1 cellular context compared by ENCODE assay signal in genomic region chr4:143335979-143336827, GRCh38.
TF ChIP-seq lines count a peak whose summit lies in the region.

No MANE protein-coding gene starts in this region.

TF ChIP-seq in HepG2, 621 proteins besides CTCF, POLR2A, EP300 and RAD21 (continued from another document and continues in another):
- peak; percentile 82 for TF ChIP-seq ZNF441 (CRISPR knock-in tag; IDR thresholded peaks at IDR 0.05; ENCODE audit: borderline replicate concordance)
- no peak for TF ChIP-seq ATF1 (CRISPR knock-in tag; IDR thresholded peaks at IDR 0.05)
- TF ChIP-seq ZNF207 (IDR thresholded peaks at IDR 0.05; ENCODE audit: borderline replicate concordance): no peak
- 0 out of 4 replicates have a peak, but pooled peaks of 1 of the 2 experiments have one; percentile 27 for TF ChIP-seq ATF4 (CRISPR knock-in tag; IDR thresholded peaks at IDR 0.05)
- TF ChIP-seq KDM1A (CRISPR knock-in tag; IDR thresholded peaks at IDR 0.05): no peak
- TF ChIP-seq HNF1B (CRISPR knock-in tag; IDR thresholded peaks at IDR 0.05): peak; percentile 68; the same call in 1 of the 2 replicates
- TF ChIP-seq ZNF274 (CRISPR knock-in tag; IDR thresholded peaks at IDR 0.05): peak; percentile 9; the same call in 1 of the 2 replicates
- peak; percentile 44 for TF ChIP-seq DMAP1 (CRISPR knock-in tag; IDR thresholded peaks at IDR 0.05)
- TF ChIP-seq ZNF513 (CRISPR knock-in tag; conservative IDR thresholded peaks at IDR 0.05): no peak
- TF ChIP-seq IRF2 (CRISPR knock-in tag; IDR thresholded peaks at IDR 0.05): peak; percentile 78
- TF ChIP-seq ZNF547 (CRISPR knock-in tag; IDR thresholded peaks at IDR 0.05): no peak
- TF ChIP-seq ZNF564 (CRISPR knock-in tag; IDR thresholded peaks at IDR 0.05): peak; percentile 23; the same call in 1 of the 2 replicates
- TF ChIP-seq, protein P1, sequence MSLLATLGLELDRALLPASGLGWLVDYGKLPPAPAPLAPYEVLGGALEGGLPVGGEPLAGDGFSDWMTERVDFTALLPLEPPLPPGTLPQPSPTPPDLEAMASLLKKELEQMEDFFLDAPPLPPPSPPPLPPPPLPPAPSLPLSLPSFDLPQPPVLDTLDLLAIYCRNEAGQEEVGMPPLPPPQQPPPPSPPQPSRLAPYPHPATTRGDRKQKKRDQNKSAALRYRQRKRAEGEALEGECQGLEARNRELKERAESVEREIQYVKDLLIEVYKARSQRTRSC (CRISPR knock-in tag; IDR thresholded peaks at IDR 0.05; ENCODE audit: low read depth): no peak
- TF ChIP-seq MLLT10 (CRISPR knock-in tag; IDR thresholded peaks at IDR 0.05): no peak
- TF ChIP-seq ZNF768 (CRISPR knock-in tag; IDR thresholded peaks at IDR 0.05): no peak
- peak; percentile 22; the same call in 1 of the 2 replicates for TF ChIP-seq ZNF460 (CRISPR knock-in tag; IDR thresholded peaks at IDR 0.05; ENCODE audit: borderline replicate concordance)
- peak; percentile 6; the same call in 1 of the 2 replicates for TF ChIP-seq TFDP1 (CRISPR knock-in tag; IDR thresholded peaks at IDR 0.05; ENCODE audit: borderline replicate concordance)
- 0 out of 2 replicates have a peak, but pooled peaks have one; percentile 10 for TF ChIP-seq ZBTB25 (CRISPR knock-in tag; IDR thresholded peaks at IDR 0.05)
- TF ChIP-seq, protein P2, sequence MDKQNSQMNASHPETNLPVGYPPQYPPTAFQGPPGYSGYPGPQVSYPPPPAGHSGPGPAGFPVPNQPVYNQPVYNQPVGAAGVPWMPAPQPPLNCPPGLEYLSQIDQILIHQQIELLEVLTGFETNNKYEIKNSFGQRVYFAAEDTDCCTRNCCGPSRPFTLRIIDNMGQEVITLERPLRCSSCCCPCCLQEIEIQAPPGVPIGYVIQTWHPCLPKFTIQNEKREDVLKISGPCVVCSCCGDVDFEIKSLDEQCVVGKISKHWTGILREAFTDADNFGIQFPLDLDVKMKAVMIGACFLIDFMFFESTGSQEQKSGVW (CRISPR knock-in tag; IDR thresholded peaks at IDR 0.05; ENCODE audit: borderline replicate concordance): no peak
- no peak for TF ChIP-seq NCOR1 (IDR thresholded peaks at IDR 0.05; ENCODE audit: borderline replicate concordance, low read length)
- TF ChIP-seq, protein P3, sequence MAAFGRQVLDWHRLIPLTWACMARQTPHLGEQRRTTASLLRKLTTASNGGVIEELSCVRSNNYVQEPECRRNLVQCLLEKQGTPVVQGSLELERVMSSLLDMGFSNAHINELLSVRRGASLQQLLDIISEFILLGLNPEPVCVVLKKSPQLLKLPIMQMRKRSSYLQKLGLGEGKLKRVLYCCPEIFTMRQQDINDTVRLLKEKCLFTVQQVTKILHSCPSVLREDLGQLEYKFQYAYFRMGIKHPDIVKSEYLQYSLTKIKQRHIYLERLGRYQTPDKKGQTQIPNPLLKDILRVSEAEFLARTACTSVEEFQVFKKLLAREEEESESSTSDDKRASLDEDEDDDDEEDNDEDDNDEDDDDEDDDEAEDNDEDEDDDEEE (CRISPR knock-in tag; IDR thresholded peaks at IDR 0.05): peak; percentile 74; the same call in 1 of the 2 replicates
- peak; percentile 28; the same call in 1 of the 2 replicates for TF ChIP-seq ZNF777 (CRISPR knock-in tag; IDR thresholded peaks at IDR 0.05)
- TF ChIP-seq PHF5A (CRISPR knock-in tag; IDR thresholded peaks at IDR 0.05; ENCODE audit: low read depth, unreplicated experiment): no peak
- TF ChIP-seq KDM3A (CRISPR knock-in tag; IDR thresholded peaks at IDR 0.05; ENCODE audit: low read depth): peak; percentile 11; the same call in 1 of the 2 replicates
- TF ChIP-seq, protein P4, sequence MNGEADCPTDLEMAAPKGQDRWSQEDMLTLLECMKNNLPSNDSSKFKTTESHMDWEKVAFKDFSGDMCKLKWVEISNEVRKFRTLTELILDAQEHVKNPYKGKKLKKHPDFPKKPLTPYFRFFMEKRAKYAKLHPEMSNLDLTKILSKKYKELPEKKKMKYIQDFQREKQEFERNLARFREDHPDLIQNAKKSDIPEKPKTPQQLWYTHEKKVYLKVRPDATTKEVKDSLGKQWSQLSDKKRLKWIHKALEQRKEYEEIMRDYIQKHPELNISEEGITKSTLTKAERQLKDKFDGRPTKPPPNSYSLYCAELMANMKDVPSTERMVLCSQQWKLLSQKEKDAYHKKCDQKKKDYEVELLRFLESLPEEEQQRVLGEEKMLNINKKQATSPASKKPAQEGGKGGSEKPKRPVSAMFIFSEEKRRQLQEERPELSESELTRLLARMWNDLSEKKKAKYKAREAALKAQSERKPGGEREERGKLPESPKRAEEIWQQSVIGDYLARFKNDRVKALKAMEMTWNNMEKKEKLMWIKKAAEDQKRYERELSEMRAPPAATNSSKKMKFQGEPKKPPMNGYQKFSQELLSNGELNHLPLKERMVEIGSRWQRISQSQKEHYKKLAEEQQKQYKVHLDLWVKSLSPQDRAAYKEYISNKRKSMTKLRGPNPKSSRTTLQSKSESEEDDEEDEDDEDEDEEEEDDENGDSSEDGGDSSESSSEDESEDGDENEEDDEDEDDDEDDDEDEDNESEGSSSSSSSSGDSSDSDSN (CRISPR knock-in tag; IDR thresholded peaks at IDR 0.05): peak; percentile 84; the same call in 1 of the 2 replicates
- TF ChIP-seq RXRA (CRISPR knock-in tag; IDR thresholded peaks at IDR 0.05): peak; percentile 67
- no peak for TF ChIP-seq SOX6 (IDR thresholded peaks at IDR 0.05)
- peak; percentile 31; the same call in 1 of the 2 replicates for TF ChIP-seq SOX6 (CRISPR knock-in tag; IDR thresholded peaks at IDR 0.05)
- no peak for TF ChIP-seq NBN (conservative IDR thresholded peaks at IDR 0.05)
- no peak for TF ChIP-seq RCOR2 (CRISPR knock-in tag; IDR thresholded peaks at IDR 0.05)
- TF ChIP-seq TFAP4 (IDR thresholded peaks at IDR 0.05; ENCODE audit: borderline replicate concordance, low read depth): no peak
- TF ChIP-seq, protein P5, sequence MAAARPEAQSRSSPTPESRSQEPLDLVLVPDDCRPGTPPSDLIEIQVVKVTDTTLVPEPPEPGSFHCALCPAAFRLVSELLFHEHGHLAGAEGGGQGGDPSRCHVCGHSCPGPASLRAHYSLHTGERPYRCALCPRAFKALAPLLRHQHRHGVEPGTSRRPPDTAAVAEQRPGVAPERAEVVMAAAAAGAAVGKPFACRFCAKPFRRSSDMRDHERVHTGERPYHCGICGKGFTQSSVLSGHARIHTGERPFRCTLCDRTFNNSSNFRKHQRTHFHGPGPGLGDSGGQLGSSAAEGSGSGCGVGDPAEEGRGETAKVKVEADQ (CRISPR knock-in tag; IDR thresholded peaks at IDR 0.05; ENCODE audit: borderline replicate concordance): no peak
- TF ChIP-seq ZNF546 (CRISPR knock-in tag; conservative IDR thresholded peaks at IDR 0.05): peak; percentile 9; the same call in 1 of the 2 replicates
- TF ChIP-seq HCFC1 (IDR thresholded peaks at IDR 0.05; ENCODE audit: low read depth, low read length): peak; percentile 71; the same call in 1 of the 2 replicates
- TF ChIP-seq ZNF362 (CRISPR knock-in tag; IDR thresholded peaks at IDR 0.05; ENCODE audit: borderline replicate concordance): no peak
- TF ChIP-seq, protein P6, sequence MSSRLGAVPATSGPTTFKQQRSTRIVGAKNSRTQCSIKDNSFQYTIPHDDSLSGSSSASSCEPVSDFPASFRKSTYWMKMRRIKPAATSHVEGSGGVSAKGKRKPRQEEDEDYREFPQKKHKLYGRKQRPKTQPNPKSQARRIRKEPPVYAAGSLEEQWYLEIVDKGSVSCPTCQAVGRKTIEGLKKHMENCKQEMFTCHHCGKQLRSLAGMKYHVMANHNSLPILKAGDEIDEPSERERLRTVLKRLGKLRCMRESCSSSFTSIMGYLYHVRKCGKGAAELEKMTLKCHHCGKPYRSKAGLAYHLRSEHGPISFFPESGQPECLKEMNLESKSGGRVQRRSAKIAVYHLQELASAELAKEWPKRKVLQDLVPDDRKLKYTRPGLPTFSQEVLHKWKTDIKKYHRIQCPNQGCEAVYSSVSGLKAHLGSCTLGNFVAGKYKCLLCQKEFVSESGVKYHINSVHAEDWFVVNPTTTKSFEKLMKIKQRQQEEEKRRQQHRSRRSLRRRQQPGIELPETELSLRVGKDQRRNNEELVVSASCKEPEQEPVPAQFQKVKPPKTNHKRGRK (CRISPR knock-in tag; IDR thresholded peaks at IDR 0.05): no peak
- TF ChIP-seq, protein P7, sequence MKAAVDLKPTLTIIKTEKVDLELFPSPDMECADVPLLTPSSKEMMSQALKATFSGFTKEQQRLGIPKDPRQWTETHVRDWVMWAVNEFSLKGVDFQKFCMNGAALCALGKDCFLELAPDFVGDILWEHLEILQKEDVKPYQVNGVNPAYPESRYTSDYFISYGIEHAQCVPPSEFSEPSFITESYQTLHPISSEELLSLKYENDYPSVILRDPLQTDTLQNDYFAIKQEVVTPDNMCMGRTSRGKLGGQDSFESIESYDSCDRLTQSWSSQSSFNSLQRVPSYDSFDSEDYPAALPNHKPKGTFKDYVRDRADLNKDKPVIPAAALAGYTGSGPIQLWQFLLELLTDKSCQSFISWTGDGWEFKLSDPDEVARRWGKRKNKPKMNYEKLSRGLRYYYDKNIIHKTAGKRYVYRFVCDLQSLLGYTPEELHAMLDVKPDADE (CRISPR knock-in tag; IDR thresholded peaks at IDR 0.05): 0 out of 2 replicates have a peak, but pooled peaks have one; percentile 19
- TF ChIP-seq, protein P8, sequence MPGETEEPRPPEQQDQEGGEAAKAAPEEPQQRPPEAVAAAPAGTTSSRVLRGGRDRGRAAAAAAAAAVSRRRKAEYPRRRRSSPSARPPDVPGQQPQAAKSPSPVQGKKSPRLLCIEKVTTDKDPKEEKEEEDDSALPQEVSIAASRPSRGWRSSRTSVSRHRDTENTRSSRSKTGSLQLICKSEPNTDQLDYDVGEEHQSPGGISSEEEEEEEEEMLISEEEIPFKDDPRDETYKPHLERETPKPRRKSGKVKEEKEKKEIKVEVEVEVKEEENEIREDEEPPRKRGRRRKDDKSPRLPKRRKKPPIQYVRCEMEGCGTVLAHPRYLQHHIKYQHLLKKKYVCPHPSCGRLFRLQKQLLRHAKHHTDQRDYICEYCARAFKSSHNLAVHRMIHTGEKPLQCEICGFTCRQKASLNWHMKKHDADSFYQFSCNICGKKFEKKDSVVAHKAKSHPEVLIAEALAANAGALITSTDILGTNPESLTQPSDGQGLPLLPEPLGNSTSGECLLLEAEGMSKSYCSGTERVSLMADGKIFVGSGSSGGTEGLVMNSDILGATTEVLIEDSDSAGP (CRISPR knock-in tag; IDR thresholded peaks at IDR 0.05; ENCODE audit: borderline replicate concordance): peak; percentile 76; the same call in 1 of the 2 replicates
- peak; percentile 77 for TF ChIP-seq RBFOX2 (IDR thresholded peaks at IDR 0.05; ENCODE audit: low read depth, low read length)
- TF ChIP-seq DPF2 (CRISPR knock-in tag; IDR thresholded peaks at IDR 0.05; ENCODE audit: borderline replicate concordance, low read depth): no peak
